ENCODE assay signal across 2 cellular contexts in the genomic region with DNA sequence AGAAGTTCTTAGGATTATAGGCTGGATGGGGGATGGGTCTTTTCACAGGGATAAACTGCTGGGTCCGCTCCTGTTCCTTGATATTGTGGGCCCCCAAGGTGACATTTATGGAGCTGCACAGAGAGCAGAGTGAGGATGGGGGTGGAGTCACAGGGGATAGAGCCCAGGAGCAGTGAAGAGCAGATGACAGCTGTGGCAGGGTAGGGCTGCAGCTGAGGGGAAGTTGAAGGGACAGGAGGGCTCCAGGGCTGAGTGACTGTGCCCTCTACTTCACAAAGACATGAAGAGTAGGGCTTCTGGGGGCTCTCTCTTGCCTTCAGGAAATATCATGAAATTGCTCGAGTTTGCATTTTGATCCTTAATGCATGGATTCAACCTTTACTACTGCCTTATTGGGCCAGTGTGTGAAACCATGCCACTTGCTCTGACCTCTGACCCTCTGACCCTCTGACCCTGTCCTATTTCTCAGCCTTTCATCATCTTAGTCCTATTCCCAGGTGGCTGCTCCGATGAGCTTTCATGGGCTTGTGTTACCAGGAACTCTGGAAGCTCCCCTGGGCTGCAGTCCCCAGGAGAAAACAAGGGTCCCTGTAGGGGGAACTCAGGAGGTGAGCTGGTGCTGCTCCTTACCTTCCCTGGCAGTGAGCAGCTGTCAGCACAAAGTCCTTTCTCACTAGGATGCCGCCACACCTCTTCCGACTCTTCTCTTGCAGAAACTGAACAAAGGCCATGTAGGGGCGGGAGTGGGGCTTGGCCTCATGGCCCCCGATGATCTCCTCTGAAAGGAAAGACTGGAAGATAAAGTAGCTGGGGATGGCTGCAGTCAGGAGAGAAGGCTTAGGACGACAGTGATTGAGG.
TF ChIP-seq lines count a peak whose summit lies in the region.

No MANE protein-coding gene starts in this region.

TF ChIP-seq in GM12891, 5 proteins besides CTCF, POLR2A, EP300 and RAD21:
- no peak for TF ChIP-seq PAX5 (IDR thresholded peaks at IDR 0.05; ENCODE audit: insufficient read depth, low read length, severe bottlenecking)
- TF ChIP-seq SPI1 (IDR thresholded peaks at IDR 0.05; ENCODE audit: low read depth, low read length) = no peak
- no peak for TF ChIP-seq POLR2AphosphoS5 (IDR thresholded peaks at IDR 0.05; ENCODE audit: low read depth, low read length)
- TF ChIP-seq TAF1 (IDR thresholded peaks at IDR 0.05; ENCODE audit: low read depth, low read length) = no peak
- no peak for TF ChIP-seq POU2F2 (IDR thresholded peaks at IDR 0.05; ENCODE audit: low read depth, low read length)

TF ChIP-seq in HepG2, 621 proteins besides CTCF, POLR2A, EP300 and RAD21 (continues in another document):
- TF ChIP-seq NR2C2 (CRISPR knock-in tag; IDR thresholded peaks at IDR 0.05; ENCODE audit: borderline replicate concordance) (peak; percentile 97), CHD2 (IDR thresholded peaks at IDR 0.05; ENCODE audit: low read depth, low read length) (no peak), ZNF883 (CRISPR knock-in tag; IDR thresholded peaks at IDR 0.05; ENCODE audit: not compliant biosample characterization) (no peak), NR2F6 (IDR thresholded peaks at IDR 0.05) (peak; percentile 63), NR2F6 (CRISPR knock-in tag; IDR thresholded peaks at IDR 0.05) (0 out of 2 replicates have a peak, but pooled peaks have one; percentile 5), SETDB1 (CRISPR knock-in tag; IDR thresholded peaks at IDR 0.05; ENCODE audit: borderline replicate concordance) (no peak), CCDC6 (CRISPR knock-in tag; IDR thresholded peaks at IDR 0.05) (no peak), TBL1XR1 (IDR thresholded peaks at IDR 0.05; ENCODE audit: borderline replicate concordance, low read length, partially characterized antibody) (no peak), KLF9 (CRISPR knock-in tag; IDR thresholded peaks at IDR 0.05; ENCODE audit: low read depth) (no peak), HNF4A (CRISPR knock-in tag; IDR thresholded peaks at IDR 0.05) (peak; percentile 48; the same call in 1 of the 2 replicates), NFE2L2 (IDR thresholded peaks at IDR 0.05; ENCODE audit: low read length) (no peak), ZNF598 (CRISPR knock-in tag; IDR thresholded peaks at IDR 0.05; ENCODE audit: borderline replicate concordance) (no peak), CEBPB (IDR thresholded peaks at IDR 0.05; ENCODE audit: borderline replicate concordance, low read depth, low read length) (peak; percentile 2; the same call in 1 of the 2 replicates), JARID2 (CRISPR knock-in tag; IDR thresholded peaks at IDR 0.05; ENCODE audit: insufficient replicate concordance) (no peak), LRRFIP1 (CRISPR knock-in tag; conservative IDR thresholded peaks at IDR 0.05) (no peak), TFDP1 (CRISPR knock-in tag; IDR thresholded peaks at IDR 0.05; ENCODE audit: borderline replicate concordance) (no peak), CHD4 (IDR thresholded peaks at IDR 0.05; ENCODE audit: borderline replicate concordance, low read length) (no peak), FOXM1 (CRISPR knock-in tag; IDR thresholded peaks at IDR 0.05) (no peak), NR1H2 (CRISPR knock-in tag; IDR thresholded peaks at IDR 0.05; ENCODE audit: borderline replicate concordance, low read depth) (no peak), ZSCAN21 (CRISPR knock-in tag; IDR thresholded peaks at IDR 0.05; ENCODE audit: borderline replicate concordance) (no peak), ZSCAN9 (CRISPR knock-in tag; IDR thresholded peaks at IDR 0.05; ENCODE audit: borderline replicate concordance) (no peak), SYNCRIP (IDR thresholded peaks at IDR 0.05; ENCODE audit: insufficient read depth, low read depth, low read length) (no peak), ZNF567 (CRISPR knock-in tag; IDR thresholded peaks at IDR 0.05; ENCODE audit: borderline replicate concordance) (no peak)
- TF ChIP-seq, protein P1, sequence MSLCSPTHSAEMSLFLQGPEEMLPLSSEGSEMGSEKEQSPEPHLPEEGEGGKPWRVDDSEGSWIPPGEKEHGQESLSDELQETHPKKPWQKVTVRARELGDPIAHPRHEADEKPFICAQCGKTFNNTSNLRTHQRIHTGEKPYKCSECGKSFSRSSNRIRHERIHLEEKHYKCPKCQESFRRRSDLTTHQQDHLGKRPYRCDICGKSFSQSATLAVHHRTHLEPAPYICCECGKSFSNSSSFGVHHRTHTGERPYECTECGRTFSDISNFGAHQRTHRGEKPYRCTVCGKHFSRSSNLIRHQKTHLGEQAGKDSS (CRISPR knock-in tag; IDR thresholded peaks at IDR 0.05; ENCODE audit: borderline replicate concordance, low read depth) = no peak
- TF ChIP-seq, protein P2, sequence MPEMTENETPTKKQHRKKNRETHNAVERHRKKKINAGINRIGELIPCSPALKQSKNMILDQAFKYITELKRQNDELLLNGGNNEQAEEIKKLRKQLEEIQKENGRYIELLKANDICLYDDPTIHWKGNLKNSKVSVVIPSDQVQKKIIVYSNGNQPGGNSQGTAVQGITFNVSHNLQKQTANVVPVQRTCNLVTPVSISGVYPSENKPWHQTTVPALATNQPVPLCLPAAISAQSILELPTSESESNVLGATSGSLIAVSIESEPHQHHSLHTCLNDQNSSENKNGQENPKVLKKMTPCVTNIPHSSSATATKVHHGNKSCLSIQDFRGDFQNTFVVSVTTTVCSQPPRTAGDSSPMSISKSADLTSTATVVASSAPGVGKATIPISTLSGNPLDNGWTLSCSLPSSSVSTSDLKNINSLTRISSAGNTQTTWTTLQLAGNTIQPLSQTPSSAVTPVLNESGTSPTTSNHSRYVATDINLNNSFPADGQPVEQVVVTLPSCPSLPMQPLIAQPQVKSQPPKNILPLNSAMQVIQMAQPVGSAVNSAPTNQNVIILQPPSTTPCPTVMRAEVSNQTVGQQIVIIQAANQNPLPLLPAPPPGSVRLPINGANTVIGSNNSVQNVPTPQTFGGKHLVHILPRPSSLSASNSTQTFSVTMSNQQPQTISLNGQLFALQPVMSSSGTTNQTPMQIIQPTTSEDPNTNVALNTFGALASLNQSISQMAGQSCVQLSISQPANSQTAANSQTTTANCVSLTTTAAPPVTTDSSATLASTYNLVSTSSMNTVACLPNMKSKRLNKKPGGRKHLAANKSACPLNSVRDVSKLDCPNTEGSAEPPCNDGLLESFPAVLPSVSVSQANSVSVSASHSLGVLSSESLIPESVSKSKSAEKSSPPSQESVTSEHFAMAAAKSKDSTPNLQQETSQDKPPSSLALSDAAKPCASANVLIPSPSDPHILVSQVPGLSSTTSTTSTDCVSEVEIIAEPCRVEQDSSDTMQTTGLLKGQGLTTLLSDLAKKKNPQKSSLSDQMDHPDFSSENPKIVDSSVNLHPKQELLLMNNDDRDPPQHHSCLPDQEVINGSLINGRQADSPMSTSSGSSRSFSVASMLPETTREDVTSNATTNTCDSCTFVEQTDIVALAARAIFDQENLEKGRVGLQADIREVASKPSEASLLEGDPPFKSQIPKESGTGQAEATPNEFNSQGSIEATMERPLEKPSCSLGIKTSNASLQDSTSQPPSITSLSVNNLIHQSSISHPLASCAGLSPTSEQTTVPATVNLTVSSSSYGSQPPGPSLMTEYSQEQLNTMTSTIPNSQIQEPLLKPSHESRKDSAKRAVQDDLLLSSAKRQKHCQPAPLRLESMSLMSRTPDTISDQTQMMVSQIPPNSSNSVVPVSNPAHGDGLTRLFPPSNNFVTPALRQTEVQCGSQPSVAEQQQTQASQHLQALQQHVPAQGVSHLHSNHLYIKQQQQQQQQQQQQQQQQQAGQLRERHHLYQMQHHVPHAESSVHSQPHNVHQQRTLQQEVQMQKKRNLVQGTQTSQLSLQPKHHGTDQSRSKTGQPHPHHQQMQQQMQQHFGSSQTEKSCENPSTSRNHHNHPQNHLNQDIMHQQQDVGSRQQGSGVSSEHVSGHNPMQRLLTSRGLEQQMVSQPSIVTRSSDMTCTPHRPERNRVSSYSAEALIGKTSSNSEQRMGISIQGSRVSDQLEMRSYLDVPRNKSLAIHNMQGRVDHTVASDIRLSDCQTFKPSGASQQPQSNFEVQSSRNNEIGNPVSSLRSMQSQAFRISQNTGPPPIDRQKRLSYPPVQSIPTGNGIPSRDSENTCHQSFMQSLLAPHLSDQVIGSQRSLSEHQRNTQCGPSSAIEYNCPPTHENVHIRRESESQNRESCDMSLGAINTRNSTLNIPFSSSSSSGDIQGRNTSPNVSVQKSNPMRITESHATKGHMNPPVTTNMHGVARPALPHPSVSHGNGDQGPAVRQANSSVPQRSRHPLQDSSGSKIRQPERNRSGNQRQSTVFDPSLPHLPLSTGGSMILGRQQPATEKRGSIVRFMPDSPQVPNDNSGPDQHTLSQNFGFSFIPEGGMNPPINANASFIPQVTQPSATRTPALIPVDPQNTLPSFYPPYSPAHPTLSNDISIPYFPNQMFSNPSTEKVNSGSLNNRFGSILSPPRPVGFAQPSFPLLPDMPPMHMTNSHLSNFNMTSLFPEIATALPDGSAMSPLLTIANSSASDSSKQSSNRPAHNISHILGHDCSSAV (CRISPR knock-in tag; IDR thresholded peaks at IDR 0.05; ENCODE audit: borderline replicate concordance) = 0 out of 2 replicates have a peak, but pooled peaks have one; percentile 21
- TF ChIP-seq, protein P3, sequence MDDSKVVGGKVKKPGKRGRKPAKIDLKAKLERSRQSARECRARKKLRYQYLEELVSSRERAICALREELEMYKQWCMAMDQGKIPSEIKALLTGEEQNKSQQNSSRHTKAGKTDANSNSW (CRISPR knock-in tag; IDR thresholded peaks at IDR 0.05; ENCODE audit: borderline replicate concordance) = no peak
- TF ChIP-seq, protein P4, sequence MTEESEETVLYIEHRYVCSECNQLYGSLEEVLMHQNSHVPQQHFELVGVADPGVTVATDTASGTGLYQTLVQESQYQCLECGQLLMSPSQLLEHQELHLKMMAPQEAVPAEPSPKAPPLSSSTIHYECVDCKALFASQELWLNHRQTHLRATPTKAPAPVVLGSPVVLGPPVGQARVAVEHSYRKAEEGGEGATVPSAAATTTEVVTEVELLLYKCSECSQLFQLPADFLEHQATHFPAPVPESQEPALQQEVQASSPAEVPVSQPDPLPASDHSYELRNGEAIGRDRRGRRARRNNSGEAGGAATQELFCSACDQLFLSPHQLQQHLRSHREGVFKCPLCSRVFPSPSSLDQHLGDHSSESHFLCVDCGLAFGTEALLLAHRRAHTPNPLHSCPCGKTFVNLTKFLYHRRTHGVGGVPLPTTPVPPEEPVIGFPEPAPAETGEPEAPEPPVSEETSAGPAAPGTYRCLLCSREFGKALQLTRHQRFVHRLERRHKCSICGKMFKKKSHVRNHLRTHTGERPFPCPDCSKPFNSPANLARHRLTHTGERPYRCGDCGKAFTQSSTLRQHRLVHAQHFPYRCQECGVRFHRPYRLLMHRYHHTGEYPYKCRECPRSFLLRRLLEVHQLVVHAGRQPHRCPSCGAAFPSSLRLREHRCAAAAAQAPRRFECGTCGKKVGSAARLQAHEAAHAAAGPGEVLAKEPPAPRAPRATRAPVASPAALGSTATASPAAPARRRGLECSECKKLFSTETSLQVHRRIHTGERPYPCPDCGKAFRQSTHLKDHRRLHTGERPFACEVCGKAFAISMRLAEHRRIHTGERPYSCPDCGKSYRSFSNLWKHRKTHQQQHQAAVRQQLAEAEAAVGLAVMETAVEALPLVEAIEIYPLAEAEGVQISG (CRISPR knock-in tag; IDR thresholded peaks at IDR 0.05) = no peak
- TF ChIP-seq, protein P5, sequence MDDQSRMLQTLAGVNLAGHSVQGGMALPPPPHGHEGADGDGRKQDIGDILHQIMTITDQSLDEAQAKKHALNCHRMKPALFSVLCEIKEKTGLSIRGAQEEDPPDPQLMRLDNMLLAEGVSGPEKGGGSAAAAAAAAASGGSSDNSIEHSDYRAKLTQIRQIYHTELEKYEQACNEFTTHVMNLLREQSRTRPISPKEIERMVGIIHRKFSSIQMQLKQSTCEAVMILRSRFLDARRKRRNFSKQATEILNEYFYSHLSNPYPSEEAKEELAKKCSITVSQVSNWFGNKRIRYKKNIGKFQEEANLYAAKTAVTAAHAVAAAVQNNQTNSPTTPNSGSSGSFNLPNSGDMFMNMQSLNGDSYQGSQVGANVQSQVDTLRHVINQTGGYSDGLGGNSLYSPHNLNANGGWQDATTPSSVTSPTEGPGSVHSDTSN (CRISPR knock-in tag; IDR thresholded peaks at IDR 0.05; ENCODE audit: borderline replicate concordance) = no peak
